24 cellular contexts compared by ENCODE assay signal in genomic region chr4:27198971-27199370, GRCh38.
"Had no signal": no experiment of that assay in that cellular context is flagged by ENCODE, and none has a peak within 500 bp of the region (broad histone marks: within the 10 kb centered on the region; RNA-seq: fewer than 3 reads in every experiment).

No MANE protein-coding gene starts in this region.

- H3K4me3 Mint-ChIP-seq: mesothelial cell of epicardium; naive B cell; natural killer cell treated with Interleukin-12 subunit alpha and Interleukin-12 subunit beta and Interleukin-15 and Interleukin-18, amount 100 ng/mL, for 72 hours; neural crest cell; stimulated activated naive CD8-positive, alpha-beta T cell treated with anti-CD3 and anti-CD28 coated beads, Interleukin-15, amount 100 ng/mL, for 72 hours had no signal

- H3K9me3 Mint-ChIP-seq: mesothelial cell of epicardium; natural killer cell treated with Interleukin-12 subunit alpha and Interleukin-12 subunit beta and Interleukin-15 and Interleukin-18, amount 100 ng/mL, for 72 hours; neural crest cell had no signal

- H3K36me3 Mint-ChIP-seq: mesothelial cell of epicardium; naive B cell; natural killer cell treated with Interleukin-12 subunit alpha and Interleukin-12 subunit beta and Interleukin-15 and Interleukin-18, amount 100 ng/mL, for 72 hours had no signal

- DNase-seq: dorsolateral prefrontal cortex; effector CD4-positive, alpha-beta T cell; foreskin keratinocyte; heart left ventricle; kidney; left cardiac atrium; left lung; mesenchymal stem cell; mucosa of descending colon; naive B cell; pancreas; right lobe of liver; stimulated activated CD4-positive, alpha-beta T cell treated with anti-CD3 and anti-CD28 coated beads, Interleukin-12 subunit alpha, Interleukin-12 subunit beta, amount 100 ng/mL, for 4 hours; stimulated activated CD4-positive, alpha-beta T cell treated with anti-CD3 and anti-CD28 coated beads, Interleukin-1b, Interleukin-23, amount 100 ng/mL, for 48 hours; stimulated activated CD4-positive, alpha-beta T cell treated with anti-CD3 and anti-CD28 coated beads, Interleukin-4, amount 100 ng/mL, for 1 hour; stimulated activated CD8-positive, alpha-beta memory T cell treated with anti-CD3 and anti-CD28 coated beads, Interleukin-4, amount 100 ng/mL, for 48 hours; stimulated activated naive CD4-positive, alpha-beta T cell; stimulated activated naive CD8-positive, alpha-beta T cell treated with anti-CD3 and anti-CD28 coated beads, Interleukin-15, amount 100 ng/mL, for 72 hours; transverse colon; upper lobe of right lung; uterus had no signal

- H3K4me1 Mint-ChIP-seq: naive B cell; neural crest cell; stimulated activated naive CD8-positive, alpha-beta T cell treated with anti-CD3 and anti-CD28 coated beads, Interleukin-15, amount 100 ng/mL, for 72 hours had no signal

- H3K27ac Mint-ChIP-seq: mesothelial cell of epicardium; naive B cell; natural killer cell treated with Interleukin-12 subunit alpha and Interleukin-12 subunit beta and Interleukin-15 and Interleukin-18, amount 100 ng/mL, for 72 hours; stimulated activated naive CD8-positive, alpha-beta T cell treated with anti-CD3 and anti-CD28 coated beads, Interleukin-15, amount 100 ng/mL, for 72 hours had no signal

- H3K27me3 Mint-ChIP-seq: natural killer cell treated with Interleukin-12 subunit alpha and Interleukin-12 subunit beta and Interleukin-15 and Interleukin-18, amount 100 ng/mL, for 72 hours; stimulated activated naive CD8-positive, alpha-beta T cell treated with anti-CD3 and anti-CD28 coated beads, Interleukin-15, amount 100 ng/mL, for 72 hours had no signal
